ENCODE assay signal across 8 cellular contexts in the genomic region with DNA sequence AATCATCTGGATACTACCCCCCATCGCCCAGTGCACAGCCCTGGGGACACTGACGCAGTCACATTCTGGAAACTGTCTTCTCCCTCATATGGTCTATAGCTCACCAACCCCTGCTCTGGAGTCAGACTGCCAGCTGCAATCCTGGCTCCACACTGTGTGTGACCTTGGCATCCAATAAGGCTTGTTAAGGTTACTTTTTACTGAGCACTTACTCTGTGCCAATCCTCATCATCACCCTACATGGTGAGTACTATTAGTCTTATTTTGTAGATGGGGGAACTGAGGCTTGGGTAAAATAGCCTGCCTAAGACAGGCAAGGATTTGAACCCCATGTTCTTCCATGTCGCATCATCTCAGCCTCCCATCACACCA. TPM values are rescaled to one million over a fixed set of nuclear protein-coding genes. Genes with fewer than 3 reads are reported as not detected.
DNase-seq lines count a peak whose midpoint lies in the region; ATAC-seq and TF ChIP-seq lines count a peak whose summit lies in the region.

No MANE protein-coding gene starts in this region.

- no peaks in the 10 kb centered on the region for H3K27me3 Mint-ChIP-seq in effector memory CD8-positive, alpha-beta T cell
- H3K27me3 Mint-ChIP-seq in nephron progenitor cell (ENCODE audit: low read depth, poor library complexity) = no peaks in the 10 kb centered on the region

- BruUV-seq in PC-3 (replicated peaks; lab: Mats Ljungman, UMichigan) = no TSS peak

- H3K9me2 ChIP-seq in PC-3 (replicated peaks; ENCODE audit: low read length) = no peaks in the 10 kb centered on the region

- peaks cover 87% of the 10 kb centered on the region for H3K79me2 ChIP-seq in PC-3 (ENCODE audit: low read length)

- no peak overlapping the region for H3K9ac ChIP-seq in PC-3 (ENCODE audit: low read length)

- intact Hi-C loops in PC-3 (cut with micrococcal nuclease) = loop anchor here (5.0 kb wide), 1 partner anchor 47 kb away; no protein-coding TSS in a partner anchor

- peak overlapping the region; percentile 76 to 84 for H3K27ac Mint-ChIP-seq in effector memory CD8-positive, alpha-beta T cell
- H3K27ac Mint-ChIP-seq in nephron progenitor cell = peak overlapping the region; percentile 99

- ATAC-seq in PC-3 (peak; percentile 12), GM18868 (IDR thresholded peaks at IDR 0.05; ENCODE audit: unreplicated experiment) (no peak), GM19324 (IDR thresholded peaks at IDR 0.05; ENCODE audit: low FRiP score, unreplicated experiment) (no peak)
- ATAC-seq in effector memory CD8-positive, alpha-beta T cell (replicated peaks) = peak; percentile 9

- no peak for DNase-seq in PC-3
- DNase-seq in effector memory CD8-positive, alpha-beta T cell = no peak
- DNase-seq in nephron progenitor cell = no peak
- no peak for DNase-seq in GM03348 (ENCODE audit: low spot score)
- DNase-seq in UCSD-AML1 (lab: John Stamatoyannopoulos, UW; ENCODE audit: unreplicated experiment) = no peak

- H3K9me3 ChIP-seq in PC-3 (ENCODE audit: low read length) = no peaks in the 10 kb centered on the region

- peaks cover 13% of the 10 kb centered on the region for H3F3A ChIP-seq in PC-3 (ENCODE audit: low read length, unreplicated experiment)

- CTCF ChIA-PET in PC-3 (lab: Charles Lee) = interaction anchor here (1.5 kb wide), 1 partner anchor 12 kb away, joined by 19 read pairs; no protein-coding TSS in a partner anchor

- peak overlapping the region; percentile 78; the same call in 1 of the 2 replicates for H3K4me2 ChIP-seq in PC-3 (ENCODE audit: low read length)

- peaks cover 25% of the 10 kb centered on the region for H3K4me1 ChIP-seq in PC-3 (ENCODE audit: insufficient read depth, low read length)

- H3K4me1 Mint-ChIP-seq in effector memory CD8-positive, alpha-beta T cell (ENCODE audit: low read depth in 2 of 2) = peaks cover 26 to 40% of the 10 kb centered on the region in 2 donors
- H3K4me1 Mint-ChIP-seq in nephron progenitor cell = peaks cover 93% of the 10 kb centered on the region

- H3K4me3 ChIP-seq in PC-3 (ENCODE audit: low read length) = no peak overlapping the region

- TF ChIP-seq CTCF in C4-2B (conservative IDR thresholded peaks at IDR 0.05) (no peak), PC-3 (conservative IDR thresholded peaks at IDR 0.05; ENCODE audit: low read depth, low read length) (no peak), nephron progenitor cell (IDR thresholded peaks at IDR 0.05) (no peak)

- H3K4me3 Mint-ChIP-seq in effector memory CD8-positive, alpha-beta T cell = peak overlapping the region; percentile 75 to 76
- peak overlapping the region; percentile 85 for H3K4me3 Mint-ChIP-seq in nephron progenitor cell

- H4K20me1 ChIP-seq in PC-3 (ENCODE audit: low read length) = no peaks in the 10 kb centered on the region

- H3K9me3 Mint-ChIP-seq in effector memory CD8-positive, alpha-beta T cell = no peaks in the 10 kb centered on the region
- H3K9me3 Mint-ChIP-seq in nephron progenitor cell = no peaks in the 10 kb centered on the region

- H2AFZ ChIP-seq in PC-3 (ENCODE audit: low read length) = no peak overlapping the region

- H3K27ac ChIP-seq in C4-2B (peak overlapping the region; percentile 34), PC-3 (ENCODE audit: low read length) (no peak overlapping the region)

- POLR2A ChIA-PET in PC-3 (lab: Charles Lee; ENCODE audit: unreplicated experiment) = no interaction called here

- no peaks in the 10 kb centered on the region for H3K27me3 ChIP-seq in PC-3 (ENCODE audit: low read length)

- H3K36me3 Mint-ChIP-seq in effector memory CD8-positive, alpha-beta T cell (ENCODE audit: insufficient read depth) = peaks cover 2% of the 10 kb centered on the region
- H3K36me3 Mint-ChIP-seq in nephron progenitor cell (ENCODE audit: low read depth) = no peaks in the 10 kb centered on the region

- peaks cover 4% of the 10 kb centered on the region; the same call in 1 of the 2 replicates for H3K36me3 ChIP-seq in PC-3 (ENCODE audit: low read depth, low read length)

RNA-seq across cellular contexts. Expression of gene AHDC1, which starts 34.9 kb away (rescaled TPM):
- 15.2 and 20.4 TPM in 2 replicates for total RNA-seq in PC-3 (2014; rRNA removed)

Comparison
In these comparisons a context has a peak if more than half of its experiments do, and no peak if none do; other contexts are left out.
1. ATAC-seq: peak in PC-3 (single experiment) and effector memory CD8-positive, alpha-beta T cell (single experiment); none in GM18868 (single experiment) and GM19324 (single experiment).